In genomic region chr4:74311696-74312313, GRCh38 we compare ENCODE assay signal across 8 cellular contexts.
DNase-seq lines count a peak whose midpoint lies in the region; ATAC-seq and TF ChIP-seq lines count a peak whose summit lies in the region.

No MANE protein-coding gene starts in this region.

- ATAC-seq in HG03045 (IDR thresholded peaks at IDR 0.05; ENCODE audit: unreplicated experiment) (peak; percentile 75), HG03097 (IDR thresholded peaks at IDR 0.05; ENCODE audit: low FRiP score, unreplicated experiment) (no peak)

- DNase-seq in CD1c-positive myeloid dendritic cell (ENCODE audit: extremely low spot score) = peak; percentile 61
- peak; percentile 49 for DNase-seq in NOMO-1 treated with DMSO at 0.1 percent for 48 hours (lab: John Stamatoyannopoulos, UW; ENCODE audit: unreplicated experiment)
- peak; percentile 63 for DNase-seq in dedifferentiated amniotic fluid mesenchymal stem cell (ENCODE audit: extremely low spot score)
- peak; percentile 72 for DNase-seq in midbrain (lab: John Stamatoyannopoulos, UW)
- DNase-seq in activated naive CD4-positive, alpha-beta T cell treated with anti-CD3 and anti-CD28 coated beads, Interleukin-2, amount 50 U/mL, for 16 hours = no peak

- H3K4me3 ChIP-seq in GM12875 (ENCODE audit: low read depth, low read length) = no peak overlapping the region

- peak; percentile 44; the same call in 1 of the 2 replicates for TF ChIP-seq CTCF in GM12875 (IDR thresholded peaks at IDR 0.05; ENCODE audit: borderline replicate concordance, insufficient read depth, low read depth, low read length)
